24 cellular contexts compared by ENCODE assay signal in genomic region chr2:74500578-74500946, GRCh38. TPM values are rescaled to one million over a fixed set of nuclear protein-coding genes. Genes with fewer than 3 reads are reported as not detected.
"Had no signal": no experiment of that assay in that cellular context is flagged by ENCODE, and none has a peak within 500 bp of the region (broad histone marks: within the 10 kb centered on the region; RNA-seq: fewer than 3 reads in every experiment).

No MANE protein-coding gene starts in this region.

- ATAC-seq: activated CD4-positive, alpha-beta T cell treated with anti-CD3 and anti-CD28 coated beads for 36 hours; activated naive CD8-positive, alpha-beta T cell treated with anti-CD3 and anti-CD28 coated beads, Interleukin-2, amount 50 U/mL, for 24 hours; body of pancreas; psoas muscle; right cardiac atrium had no signal

- DNase-seq: activated B cell treated with CpG ODN at 0.5 μM for 24 hours; activated CD4-positive, alpha-beta T cell treated with anti-CD3 and anti-CD28 coated beads for 36 hours; activated CD4-positive, alpha-beta T cell treated with anti-CD3 and anti-CD28 coated beads, Interleukin-2, amount 50 U/mL, for 48 hours; activated gamma-delta T cell; activated naive CD4-positive, alpha-beta T cell treated with anti-CD3 and anti-CD28 coated beads, Interleukin-2, amount 50 U/mL, for 16 hours; activated naive CD8-positive, alpha-beta T cell treated with anti-CD3 and anti-CD28 coated beads, Interleukin-2, amount 50 U/mL, for 24 hours; activated T-cell treated with anti-CD3 and anti-CD28 coated beads, Interleukin-2, amount 50 U/mL, for 48 hours; anterior cingulate cortex; body of pancreas; effector CD4-positive, alpha-beta T cell; foreskin fibroblast; psoas muscle; stimulated activated CD4-positive, alpha-beta T cell treated with anti-CD3 and anti-CD28 coated beads, Interleukin-1b, Interleukin-23, amount 100 ng/mL, for 48 hours; substantia nigra; T1000; thyroid gland had no signal

- H3K4me3 Mint-ChIP-seq: activated CD4-positive, alpha-beta T cell treated with anti-CD3 and anti-CD28 coated beads for 36 hours; activated naive CD8-positive, alpha-beta T cell treated with anti-CD3 and anti-CD28 coated beads, Interleukin-2, amount 50 U/mL, for 24 hours; stimulated activated naive CD8-positive, alpha-beta T cell treated with anti-CD3 and anti-CD28 coated beads, Interleukin-15, Interleukin-2, amounts not matched to agents 100 ng/mL and 50 ng/mL, for 24 hours had no signal

- H3K27ac Mint-ChIP-seq: activated B cell treated with CpG ODN at 0.5 μM for 24 hours; activated CD4-positive, alpha-beta T cell treated with anti-CD3 and anti-CD28 coated beads for 36 hours; activated naive CD8-positive, alpha-beta T cell treated with anti-CD3 and anti-CD28 coated beads, Interleukin-2, amount 50 U/mL, for 24 hours; neural progenitor cell; stimulated activated naive CD8-positive, alpha-beta T cell treated with anti-CD3 and anti-CD28 coated beads, Interleukin-15, Interleukin-2, amounts not matched to agents 100 ng/mL and 50 ng/mL, for 24 hours; T-helper 1 cell treated with Interleukin-12 subunit alpha and Interleukin-12 subunit beta and Interleukin-4 antibody, amounts not matched to agents 30 μg/mL and 1 μg/mL, for 36 hours had no signal

- H3K4me3 ChIP-seq: body of pancreas, neural progenitor cell, psoas muscle, thyroid gland had no signal

- H3K9me3 Mint-ChIP-seq: activated B cell treated with CpG ODN at 0.5 μM for 24 hours; activated naive CD8-positive, alpha-beta T cell treated with anti-CD3 and anti-CD28 coated beads, Interleukin-2, amount 50 U/mL, for 24 hours; stimulated activated naive CD8-positive, alpha-beta T cell treated with anti-CD3 and anti-CD28 coated beads, Interleukin-15, Interleukin-2, amounts not matched to agents 100 ng/mL and 50 ng/mL, for 24 hours; T-helper 1 cell treated with Interleukin-12 subunit alpha and Interleukin-12 subunit beta and Interleukin-4 antibody, amounts not matched to agents 30 μg/mL and 1 μg/mL, for 36 hours had no signal

- H3K9me3 ChIP-seq: body of pancreas, psoas muscle, thyroid gland had no signal

- H3K36me3 ChIP-seq: neural progenitor cell had no signal

- H3K27ac ChIP-seq: body of pancreas, cardiac muscle cell, neural progenitor cell, psoas muscle, thyroid gland had no signal

RNA-seq across cellular contexts. Expression of gene LBX2, which starts 1.2 kb away (rescaled TPM):
- total RNA-seq: skeletal muscle tissue had no signal
- polyA plus RNA-seq: cardiac muscle cell had no signal

RNA-seq across cellular contexts. Expression of gene TLX2, which starts 13.7 kb away (rescaled TPM):
- total RNA-seq: activated B cell treated with CpG ODN at 0.5 μM for 24 hours, body of pancreas, liver, psoas muscle, right cardiac atrium, skeletal muscle tissue, thyroid gland had no signal
- polyA plus RNA-seq: cardiac muscle cell, fibroblast of lung, liver, psoas muscle had no signal
